8 cellular contexts compared by ENCODE assay signal in genomic region chr2:130390460-130391057, GRCh38. TPM values are rescaled to one million over a fixed set of nuclear protein-coding genes. Genes with fewer than 3 reads are reported as not detected.
DNase-seq lines count a peak whose midpoint lies in the region; ATAC-seq and TF ChIP-seq lines count a peak whose summit lies in the region.

No MANE protein-coding gene starts in this region.

- peaks cover 6% of the 10 kb centered on the region for H3K27me3 Mint-ChIP-seq in T-helper 2 cell treated with Interferon-gamma antibody and Interleukin-4, amounts not matched to agents 5 μg/mL and 100 μg/mL, for 36 hours (ENCODE audit: low read depth)
- H3K27me3 Mint-ChIP-seq in activated T-helper 17 cell treated with anti-CD3 and anti-CD28 coated beads, Interleukin-2, amount 50 U/mL, for 72 hours = no peaks in the 10 kb centered on the region

- TF ChIP-seq CTCF in hepatocyte (IDR thresholded peaks at IDR 0.05; ENCODE audit: poor library complexity) = no peak

- H3K4me1 ChIP-seq in hepatocyte (ENCODE audit: insufficient read depth) = peaks cover 7% of the 10 kb centered on the region
- H3K4me1 ChIP-seq in skeletal muscle satellite cell (ENCODE audit: control insufficient read depth, insufficient read depth, low read length) = peaks cover 12% of the 10 kb centered on the region

- peak overlapping the region; percentile 92 for H3K4me3 Mint-ChIP-seq in T-helper 2 cell treated with Interferon-gamma antibody and Interleukin-4, amounts not matched to agents 5 μg/mL and 100 μg/mL, for 36 hours
- peak overlapping the region; percentile 80 for H3K4me3 Mint-ChIP-seq in activated T-helper 17 cell treated with anti-CD3 and anti-CD28 coated beads, Interleukin-2, amount 50 U/mL, for 72 hours

- peak overlapping the region; percentile 79 for H3K9ac ChIP-seq in skeletal muscle satellite cell (ENCODE audit: low read depth, low read length)

- 70% methylated on average over 14 of the region's 16 CpGs for WGBS in hepatocyte (ENCODE audit: low lambda C conversion rate, missing lambda C conversion rate)

- no peaks in the 10 kb centered on the region for H3K79me2 ChIP-seq in hepatocyte

- H2AFZ ChIP-seq in hepatocyte = peak overlapping the region; percentile 84

- no peaks in the 10 kb centered on the region for H3K27me3 ChIP-seq in hepatocyte
- H3K27me3 ChIP-seq in skeletal muscle satellite cell (ENCODE audit: control insufficient read depth, insufficient read depth, low read length) = no peaks in the 10 kb centered on the region

- H3K36me3 ChIP-seq in hepatocyte (replicated peaks; ENCODE audit: insufficient read depth, low read depth) (no peaks in the 10 kb centered on the region), skeletal muscle satellite cell (ENCODE audit: insufficient read depth, low read length) (no peaks in the 10 kb centered on the region)

- no peaks in the 10 kb centered on the region for H3K9me3 Mint-ChIP-seq in T-helper 2 cell treated with Interferon-gamma antibody and Interleukin-4, amounts not matched to agents 5 μg/mL and 100 μg/mL, for 36 hours
- no peaks in the 10 kb centered on the region for H3K9me3 Mint-ChIP-seq in activated T-helper 17 cell treated with anti-CD3 and anti-CD28 coated beads, Interleukin-2, amount 50 U/mL, for 72 hours

- H3K4me2 ChIP-seq in hepatocyte = peak overlapping the region; percentile 73
- H3K4me2 ChIP-seq in skeletal muscle satellite cell (ENCODE audit: low read length) = peak overlapping the region; percentile 89

- H3K27ac Mint-ChIP-seq in T-helper 2 cell treated with Interferon-gamma antibody and Interleukin-4, amounts not matched to agents 5 μg/mL and 100 μg/mL, for 36 hours = peak overlapping the region; percentile 96
- H3K27ac Mint-ChIP-seq in activated T-helper 17 cell treated with anti-CD3 and anti-CD28 coated beads, Interleukin-2, amount 50 U/mL, for 72 hours = peak overlapping the region; percentile 61

- H3K9me2 ChIP-seq in hepatocyte (replicated peaks; ENCODE audit: insufficient read depth) = no peaks in the 10 kb centered on the region

- H3K9me3 ChIP-seq in hepatocyte (ENCODE audit: low read depth) (no peaks in the 10 kb centered on the region), skeletal muscle satellite cell (replicated peaks; ENCODE audit: low read length) (no peaks in the 10 kb centered on the region)

- H3K4me3 ChIP-seq in hepatocyte (peak overlapping the region; percentile 63), skeletal muscle satellite cell (ENCODE audit: low read length) (peak overlapping the region; percentile 77)

- H4K20me1 ChIP-seq in hepatocyte (ENCODE audit: insufficient read depth, poor library complexity, severe bottlenecking) = no peaks in the 10 kb centered on the region

- H3K4me1 Mint-ChIP-seq in T-helper 2 cell treated with Interferon-gamma antibody and Interleukin-4, amounts not matched to agents 5 μg/mL and 100 μg/mL, for 36 hours (ENCODE audit: low read depth) = peaks cover 10% of the 10 kb centered on the region
- peaks cover 10% of the 10 kb centered on the region for H3K4me1 Mint-ChIP-seq in activated T-helper 17 cell treated with anti-CD3 and anti-CD28 coated beads, Interleukin-2, amount 50 U/mL, for 72 hours

- H3K27ac ChIP-seq in hepatocyte = peak overlapping the region; percentile 96

- peaks cover 7% of the 10 kb centered on the region for H3K36me3 Mint-ChIP-seq in T-helper 2 cell treated with Interferon-gamma antibody and Interleukin-4, amounts not matched to agents 5 μg/mL and 100 μg/mL, for 36 hours (ENCODE audit: low read depth)
- peaks cover 5% of the 10 kb centered on the region for H3K36me3 Mint-ChIP-seq in activated T-helper 17 cell treated with anti-CD3 and anti-CD28 coated beads, Interleukin-2, amount 50 U/mL, for 72 hours (ENCODE audit: low read depth)

- no peak for DNase-seq in T-helper 2 cell treated with Interferon-gamma antibody and Interleukin-4, amounts not matched to agents 5 μg/mL and 100 μg/mL, for 36 hours (ENCODE audit: low spot score)
- DNase-seq in T-helper 2 cell (no peak), hepatocyte (ENCODE audit: low spot score) (no peak), OCI-M2 (lab: John Stamatoyannopoulos, UW; ENCODE audit: unreplicated experiment) (no peak), epidermal melanocyte (ENCODE audit: insufficient read length, low spot score) (no peak)

- ATAC-seq in HG03135 (IDR thresholded peaks at IDR 0.05; ENCODE audit: unreplicated experiment) = peak; percentile 13
- ATAC-seq in activated T-helper 17 cell treated with anti-CD3 and anti-CD28 coated beads, Interleukin-2, amount 50 U/mL, for 72 hours (replicated peaks) = no peak

RNA-seq across cellular contexts. Expression of gene PTPN18, which starts 34.7 kb away (rescaled TPM):
- total RNA-seq in activated T-helper 17 cell treated with anti-CD3 and anti-CD28 coated beads, Interleukin-2, amount 50 U/mL, for 72 hours = 10 to 100 TPM; 60.5 to 69.7 TPM
- 34.8 and 35.7 TPM in 2 replicates for total RNA-seq in hepatocyte
- 34.7 and 41.6 TPM in 2 replicates for polyA plus RNA-seq in hepatocyte
- total RNA-seq in skeletal muscle satellite cell (2012; rRNA removed) = 25.1 and 26.6 TPM in 2 replicates

RNA-seq across cellular contexts. Expression of gene IMP4, which starts 47.9 kb away (rescaled TPM):
- 100 to 1,000 TPM in 1 of 2 donors, 10 to 100 TPM in 1; 79.8 to 134 TPM for total RNA-seq in activated T-helper 17 cell treated with anti-CD3 and anti-CD28 coated beads, Interleukin-2, amount 50 U/mL, for 72 hours
- 49.1 and 52.4 TPM in 2 replicates for total RNA-seq in hepatocyte
- 56.4 and 80.9 TPM in 2 replicates for polyA plus RNA-seq in hepatocyte
- total RNA-seq in skeletal muscle satellite cell (2012; rRNA removed) = 155 TPM in 2 replicates
